In genomic region chr16:21302454-21302853, GRCh38 we compare ENCODE assay signal across 8 cellular contexts. TPM values are rescaled to one million over a fixed set of nuclear protein-coding genes. Genes with fewer than 3 reads are reported as not detected.
DNase-seq lines count a peak whose midpoint lies in the region; ATAC-seq and TF ChIP-seq lines count a peak whose summit lies in the region.

No MANE protein-coding gene starts in this region.

- DNase-seq in H7 (peak; percentile 51), activated B cell treated with CpG ODN at 0.5 μM for 24 hours (no peak), kidney epithelial cell (ENCODE audit: low read depth) (no peak), occipital lobe (lab: John Stamatoyannopoulos, UW) (no peak)

- H3K4me1 ChIP-seq in BLaER1, result peaks cover 14% of the 10 kb centered on the region

- no peaks in the 10 kb centered on the region for H3K9me3 ChIP-seq in BLaER1

- no peaks in the 10 kb centered on the region for H4K20me1 ChIP-seq in BLaER1

- peaks cover 9% of the 10 kb centered on the region for H3K36me3 Mint-ChIP-seq in activated B cell treated with CpG ODN at 0.5 μM for 24 hours (ENCODE audit: low read depth)

- H3K27ac ChIP-seq in BLaER1, result no peak overlapping the region

- H3K27me3 ChIP-seq in BLaER1, result no peaks in the 10 kb centered on the region
- peaks cover 44% of the 10 kb centered on the region for H3K27me3 ChIP-seq in H7 (ENCODE audit: control insufficient read depth, insufficient read depth, low read length)
- H3K27me3 ChIP-seq in kidney epithelial cell (ENCODE audit: control insufficient read depth, insufficient read depth, low read length), result no peaks in the 10 kb centered on the region

- peak overlapping the region; percentile 97 for H3K4me3 Mint-ChIP-seq in activated B cell treated with CpG ODN at 0.5 μM for 24 hours

- no peaks in the 10 kb centered on the region for H3K27me3 Mint-ChIP-seq in activated B cell treated with CpG ODN at 0.5 μM for 24 hours

- H3K9me3 Mint-ChIP-seq in activated B cell treated with CpG ODN at 0.5 μM for 24 hours, result no peaks in the 10 kb centered on the region

- H3K27ac Mint-ChIP-seq in activated B cell treated with CpG ODN at 0.5 μM for 24 hours, result no peak overlapping the region

- ATAC-seq in activated B cell treated with CpG ODN at 0.5 μM for 24 hours (ENCODE audit: low read depth), result no peak
- no peak for ATAC-seq in HG03571 (IDR thresholded peaks at IDR 0.05; ENCODE audit: unreplicated experiment)
- no peak for ATAC-seq in HG02981 (IDR thresholded peaks at IDR 0.05; ENCODE audit: unreplicated experiment)
- no peak for ATAC-seq in GM19328 (IDR thresholded peaks at IDR 0.05; ENCODE audit: unreplicated experiment)

- H3K9ac ChIP-seq in BLaER1, result peak overlapping the region; percentile 76; the same call in 1 of the 2 replicates

- TF ChIP-seq CTCF in activated B cell treated with CpG ODN at 0.5 μM for 24 hours (IDR thresholded peaks at IDR 0.05), result no peak
- no peak for TF ChIP-seq CTCF in kidney epithelial cell (IDR thresholded peaks at IDR 0.05; ENCODE audit: insufficient read depth, low read length, poor library complexity, severe bottlenecking)

- H3K36me3 ChIP-seq in BLaER1, result no peaks in the 10 kb centered on the region
- H3K36me3 ChIP-seq in H7 (replicated peaks; ENCODE audit: control insufficient read depth, insufficient read depth, low read length), result no peaks in the 10 kb centered on the region
- H3K36me3 ChIP-seq in kidney epithelial cell (ENCODE audit: control insufficient read depth, insufficient read depth, low read length), result no peaks in the 10 kb centered on the region

- peaks cover 30% of the 10 kb centered on the region for H3K4me1 Mint-ChIP-seq in activated B cell treated with CpG ODN at 0.5 μM for 24 hours

- POLR2A ChIA-PET in activated B cell treated with CpG ODN at 0.5 μM for 24 hours (lab: Charles Lee), result interaction anchor here (0.8 to 1.3 kb wide), 3 partner anchors 39 to 79 kb away, joined by 3 to 4 read pairs (median 3); no protein-coding TSS in a partner anchor

- H3K4me3 ChIP-seq in BLaER1 (peak overlapping the region; percentile 83), H7 (ENCODE audit: insufficient read depth, low read depth, low read length) (no peak overlapping the region), kidney epithelial cell (ENCODE audit: low read depth, low read length) (peak overlapping the region; percentile 13)

- intact Hi-C loops in activated B cell treated with CpG ODN at 0.5 μM for 24 hours (cut with micrococcal nuclease), result no loop called here

- H3K4me2 ChIP-seq in BLaER1, result peak overlapping the region; percentile 96

- CTCF ChIA-PET in activated B cell treated with CpG ODN at 0.5 μM for 24 hours (lab: Charles Lee), result interaction anchor here (1.0 to 1.2 kb wide), 3 partner anchors 9 to 25 kb away, joined by 3 read pairs; no protein-coding TSS in a partner anchor

RNA-seq across cellular contexts. Expression of gene CRYM, which starts 24.4 kb away (rescaled TPM):
- total RNA-seq in H7 (2014; rRNA removed; shearing (Covaris generic)), result 7.1 and 7.6 TPM in 2 replicates
- total RNA-seq in activated B cell treated with CpG ODN at 0.5 μM for 24 hours (4.2 and 4.5 TPM in 2 replicates), kidney epithelial cell (0.96 and 2.0 TPM in 2 replicates), occipital lobe (66.6 TPM)
